In the genomic region with DNA sequence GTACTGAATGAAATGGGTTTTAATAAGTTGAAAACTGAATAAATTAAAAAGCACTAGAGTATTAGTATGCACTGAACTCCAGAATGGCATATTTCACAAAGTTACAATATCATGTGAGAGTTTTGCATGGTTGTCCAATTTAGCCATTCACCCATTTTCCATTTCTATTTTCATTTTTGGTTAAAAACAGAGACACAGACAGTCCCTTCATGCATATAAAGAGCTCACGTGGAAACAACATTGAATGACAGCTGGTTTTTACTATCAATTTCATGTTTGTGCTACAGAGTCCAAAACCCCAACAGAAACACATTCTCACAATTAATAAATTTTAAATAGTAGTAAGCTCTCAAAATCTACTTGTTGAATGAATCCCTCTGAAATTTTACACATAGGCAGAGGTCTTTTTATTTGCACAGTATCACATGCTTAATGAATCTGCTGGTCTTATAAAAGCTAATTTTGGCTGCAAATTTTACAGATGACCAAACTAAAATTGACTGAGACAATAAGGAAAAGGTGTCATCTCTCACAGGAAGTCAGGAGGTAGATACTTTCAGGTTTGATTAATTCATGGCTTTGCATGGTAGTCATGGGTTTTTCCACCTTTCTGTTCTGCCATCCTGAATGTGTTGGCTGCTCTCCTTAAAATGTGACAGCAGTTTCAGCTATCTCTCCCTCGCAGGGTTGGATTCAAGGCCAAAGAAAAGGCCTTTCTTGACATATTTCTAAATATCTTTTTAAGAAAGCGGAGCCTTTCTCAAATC, we compare ENCODE assay signal across 16 cellular contexts. TPM values are rescaled to one million over a fixed set of nuclear protein-coding genes. Genes with fewer than 3 reads are reported as not detected.
DNase-seq lines count a peak whose midpoint lies in the region; ATAC-seq lines count a peak whose summit lies in the region.
"Had no signal": no experiment of that assay in that cellular context is flagged by ENCODE, and none has a peak within 500 bp of the region (broad histone marks: within the 10 kb centered on the region; RNA-seq: fewer than 3 reads in every experiment).

No MANE protein-coding gene starts in this region.

- H3K4me3 Mint-ChIP-seq in activated CD8-positive, alpha-beta memory T cell treated with anti-CD3 and anti-CD28 coated beads, Interleukin-2, amount 10 ng/mL, durations not matched to agents 7 days and 5 days: no peak overlapping the region

- H3K27me3 ChIP-seq in Karpas-422 (ENCODE audit: low read length) (no peaks in the 10 kb centered on the region), GM23248 (replicated peaks; ENCODE audit: insufficient read depth) (no peaks in the 10 kb centered on the region)
- H3K27me3 ChIP-seq: BE2C, esophagus muscularis mucosa had no signal

- peak; percentile 87 for DNase-seq in Karpas-422
- no peak for DNase-seq in activated CD8-positive, alpha-beta memory T cell treated with anti-CD3 and anti-CD28 coated beads, Interleukin-2, amount 10 ng/mL, durations not matched to agents 7 days and 5 days
- DNase-seq in activated naive CD4-positive, alpha-beta T cell treated with anti-CD3 and anti-CD28 coated beads, Interleukin-2, amount 50 U/mL, for 16 hours: no peak
- DNase-seq in GM23248: no peak
- DNase-seq in SHP77 (lab: John Stamatoyannopoulos, UW): no peak
- DNase-seq: BE2C, NCI-H526 treated with DMSO at 0.1 percent for 48 hours had no signal

- H3K9me2 ChIP-seq in Karpas-422 (replicated peaks; ENCODE audit: insufficient read depth, low read length): no peaks in the 10 kb centered on the region
- no peaks in the 10 kb centered on the region for H3K9me2 ChIP-seq in GM23248 (ENCODE audit: insufficient read depth)

- CTCF ChIA-PET in activated CD8-positive, alpha-beta memory T cell treated with anti-CD3 and anti-CD28 coated beads, Interleukin-2, amount 10 ng/mL, durations not matched to agents 7 days and 5 days (lab: Charles Lee): no interaction called here

- H3K4me2 ChIP-seq in Karpas-422 (ENCODE audit: low read depth, low read length, poor library complexity, severe bottlenecking) (peak overlapping the region; percentile 40), GM23248 (ENCODE audit: unreplicated experiment) (no peak overlapping the region)

- no peaks in the 10 kb centered on the region for H3K4me1 Mint-ChIP-seq in activated CD8-positive, alpha-beta memory T cell treated with anti-CD3 and anti-CD28 coated beads, Interleukin-2, amount 10 ng/mL, durations not matched to agents 7 days and 5 days

- peaks cover 95% of the 10 kb centered on the region for H3K4me1 ChIP-seq in Karpas-422 (ENCODE audit: low read length)
- H3K4me1 ChIP-seq in GM23248 (ENCODE audit: insufficient read depth): peaks cover 2% of the 10 kb centered on the region; the same call in 1 of the 2 replicates
- H3K4me1 ChIP-seq: BE2C, esophagus muscularis mucosa had no signal

- no peaks in the 10 kb centered on the region for H3F3A ChIP-seq in GM23248 (ENCODE audit: insufficient read depth)

- H3K4me3 ChIP-seq in Karpas-422 (ENCODE audit: low read length): peak overlapping the region; percentile 0
- no peak overlapping the region for H3K4me3 ChIP-seq in GM23248
- H3K4me3 ChIP-seq: esophagus muscularis mucosa, SK-N-MC had no signal

- H3K79me2 ChIP-seq in Karpas-422 (ENCODE audit: low read length): peaks cover 99% of the 10 kb centered on the region
- no peaks in the 10 kb centered on the region for H3K79me2 ChIP-seq in GM23248 (ENCODE audit: insufficient read depth)

- ATAC-seq in GM18858 (IDR thresholded peaks at IDR 0.05; ENCODE audit: unreplicated experiment): peak; percentile 90
- peak; percentile 94 for ATAC-seq in GM21447 (IDR thresholded peaks at IDR 0.05; ENCODE audit: unreplicated experiment)
- ATAC-seq in HG03025 (IDR thresholded peaks at IDR 0.05; ENCODE audit: low FRiP score, unreplicated experiment): peak; percentile 99
- ATAC-seq in activated CD8-positive, alpha-beta memory T cell treated with anti-CD3 and anti-CD28 coated beads, Interleukin-2, amount 10 ng/mL, durations not matched to agents 7 days and 5 days: no peak
- ATAC-seq: sciatic nerve had no signal

- WGBS in GM23248 (ENCODE audit: low coverage in 1 of 2, low lambda C conversion rate in 2 of 2, missing lambda C conversion rate in 2 of 2), 2 experiments: 71 to 74% methylated on average over 3 of the region's 3 CpGs

- H2AFZ ChIP-seq in Karpas-422 (ENCODE audit: low read length) (no peak overlapping the region), GM23248 (no peak overlapping the region)

- in situ Hi-C loops in GM23248 (cut with MboI): no loop called here

- no peaks in the 10 kb centered on the region for H4K20me1 ChIP-seq in Karpas-422 (ENCODE audit: insufficient read depth, low read depth, low read length)
- H4K20me1 ChIP-seq in GM23248 (ENCODE audit: insufficient read depth): no peaks in the 10 kb centered on the region

- no peaks in the 10 kb centered on the region for H3K27me3 Mint-ChIP-seq in activated CD8-positive, alpha-beta memory T cell treated with anti-CD3 and anti-CD28 coated beads, Interleukin-2, amount 10 ng/mL, durations not matched to agents 7 days and 5 days

- H3K9me3 ChIP-seq in Karpas-422 (ENCODE audit: low read length) (no peaks in the 10 kb centered on the region), GM23248 (ENCODE audit: low read depth) (no peaks in the 10 kb centered on the region)
- H3K9me3 ChIP-seq: BE2C, esophagus muscularis mucosa had no signal

- no peaks in the 10 kb centered on the region for H3K9me3 Mint-ChIP-seq in activated CD8-positive, alpha-beta memory T cell treated with anti-CD3 and anti-CD28 coated beads, Interleukin-2, amount 10 ng/mL, durations not matched to agents 7 days and 5 days (ENCODE audit: low read depth)

- H3K27ac ChIP-seq in Karpas-422 (ENCODE audit: low read length) (peak overlapping the region; percentile 75), GM23248 (no peak overlapping the region)
- H3K27ac ChIP-seq: esophagus muscularis mucosa, SK-N-MC had no signal

- H3K27ac Mint-ChIP-seq in activated CD8-positive, alpha-beta memory T cell treated with anti-CD3 and anti-CD28 coated beads, Interleukin-2, amount 10 ng/mL, durations not matched to agents 7 days and 5 days: no peak overlapping the region

- no peaks in the 10 kb centered on the region for H3K36me3 Mint-ChIP-seq in activated CD8-positive, alpha-beta memory T cell treated with anti-CD3 and anti-CD28 coated beads, Interleukin-2, amount 10 ng/mL, durations not matched to agents 7 days and 5 days

- H3K36me3 ChIP-seq in Karpas-422 (ENCODE audit: insufficient read depth, low read length) (peaks cover 11% of the 10 kb centered on the region; the same call in 1 of the 2 replicates), GM23248 (ENCODE audit: low read depth) (no peaks in the 10 kb centered on the region)
- H3K36me3 ChIP-seq: BE2C, esophagus muscularis mucosa had no signal

- H3K9ac ChIP-seq in Karpas-422 (ENCODE audit: low read length): peak overlapping the region; percentile 10
- no peak overlapping the region for H3K9ac ChIP-seq in GM23248

RNA-seq across cellular contexts. Expression of a gene that starts 20.6 kb away (rescaled TPM):
- not detected in 2 replicates for total RNA-seq in Karpas-422 (2014; rRNA removed; shearing (Covaris generic); ENCODE audit: low replicate concordance)
- total RNA-seq in activated CD8-positive, alpha-beta memory T cell treated with anti-CD3 and anti-CD28 coated beads, Interleukin-2, amount 10 ng/mL, durations not matched to agents 7 days and 5 days: not detected
- total RNA-seq in GM23248 (2014; rRNA removed; shearing (Covaris generic)): not detected in 2 replicates
- polyA plus RNA-seq in GM23248 (2016; fragmentation: Nextera tagmentation; extraction: Ambion mirVana): not detected in 2 replicates
- total RNA-seq: cardiac septum, esophagus muscularis mucosa, myocyte, sciatic nerve had no signal
- polyA plus RNA-seq: thymus had no signal
